Comparison of ENCODE assay signal across 30 cellular contexts in genomic region chr7:96127746-96128145, GRCh38.
"Had no signal": no experiment of that assay in that cellular context is flagged by ENCODE, and none has a peak within 500 bp of the region (broad histone marks: within the 10 kb centered on the region; RNA-seq: fewer than 3 reads in every experiment).

No MANE protein-coding gene starts in this region.

- H2AFZ ChIP-seq: hepatocyte had no signal

- H3K4me3 ChIP-seq: cardiac muscle cell, hepatocyte, lower lobe of right lung, ovary, prostate gland, right atrium auricular region, tibial artery had no signal

- H3K27me3 ChIP-seq: cardiac muscle cell, foreskin keratinocyte, hepatocyte, neutrophil, ovary, right atrium auricular region, tibial artery had no signal

- H3K9me3 ChIP-seq: lower lobe of right lung, neutrophil, ovary, prostate gland, right atrium auricular region, tibial artery had no signal

- H3K9me3 Mint-ChIP-seq: activated naive CD4-positive, alpha-beta T cell treated with anti-CD3 and anti-CD28 coated beads for 36 hours; activated naive CD8-positive, alpha-beta T cell treated with anti-CD3 and anti-CD28 coated beads, Interleukin-2, amount 10 ng/mL, durations not matched to agents 7 days and 5 days; activated T-cell treated with anti-CD3 and anti-CD28 coated beads, Interleukin-2, amount 50 U/mL, for 72 hours; immature natural killer cell; natural killer cell; stimulated activated naive CD8-positive, alpha-beta T cell treated with anti-CD3 and anti-CD28 coated beads, Interleukin-15, Interleukin-2, amounts not matched to agents 100 ng/mL and 50 ng/mL, for 24 hours had no signal

- H3K4me1 ChIP-seq: foreskin keratinocyte, lower lobe of right lung, prostate gland, right atrium auricular region, tibial artery had no signal

- H3K36me3 Mint-ChIP-seq: natural killer cell had no signal

- H3K27me3 Mint-ChIP-seq: activated naive CD8-positive, alpha-beta T cell treated with anti-CD3 and anti-CD28 coated beads, Interleukin-2, amount 10 ng/mL, durations not matched to agents 7 days and 5 days; stimulated activated naive CD8-positive, alpha-beta T cell treated with anti-CD3 and anti-CD28 coated beads, Interleukin-15, Interleukin-2, amounts not matched to agents 100 ng/mL and 50 ng/mL, for 24 hours; T-helper 17 cell had no signal

- H3K4me2 ChIP-seq: hepatocyte had no signal

- H3K79me2 ChIP-seq: hepatocyte had no signal

- H3K27ac Mint-ChIP-seq: activated naive CD4-positive, alpha-beta T cell treated with anti-CD3 and anti-CD28 coated beads for 36 hours; activated naive CD8-positive, alpha-beta T cell treated with anti-CD3 and anti-CD28 coated beads, Interleukin-2, amount 10 ng/mL, durations not matched to agents 7 days and 5 days; activated T-cell treated with anti-CD3 and anti-CD28 coated beads, Interleukin-2, amount 50 U/mL, for 72 hours; immature natural killer cell; natural killer cell; stimulated activated naive CD8-positive, alpha-beta T cell treated with anti-CD3 and anti-CD28 coated beads, Interleukin-15, Interleukin-2, amounts not matched to agents 100 ng/mL and 50 ng/mL, for 24 hours; T-helper 17 cell had no signal

- H3K4me3 Mint-ChIP-seq: activated naive CD4-positive, alpha-beta T cell treated with anti-CD3 and anti-CD28 coated beads for 36 hours; activated naive CD8-positive, alpha-beta T cell treated with anti-CD3 and anti-CD28 coated beads, Interleukin-2, amount 10 ng/mL, durations not matched to agents 7 days and 5 days; activated T-cell treated with anti-CD3 and anti-CD28 coated beads, Interleukin-2, amount 50 U/mL, for 72 hours; immature natural killer cell; natural killer cell; stimulated activated naive CD8-positive, alpha-beta T cell treated with anti-CD3 and anti-CD28 coated beads, Interleukin-15, Interleukin-2, amounts not matched to agents 100 ng/mL and 50 ng/mL, for 24 hours; T-helper 17 cell had no signal

- ATAC-seq: activated T-cell treated with anti-CD3 and anti-CD28 coated beads, Interleukin-2, amount 50 U/mL, for 72 hours; foreskin keratinocyte; left lobe of liver; lower lobe of right lung; natural killer cell; T-helper 17 cell had no signal

- H3K36me3 ChIP-seq: ovary, prostate gland had no signal

- DNase-seq: activated CD4-positive, alpha-beta T cell treated with anti-CD3 and anti-CD28 coated beads for 4 hours; activated CD4-positive, alpha-beta T cell treated with anti-CD3 and anti-CD28 coated beads, Interleukin-2, amount 50 U/mL, for 48 hours; activated CD4-positive, CD25-positive, alpha-beta regulatory T cell; activated CD8-positive, alpha-beta memory T cell treated with anti-CD3 and anti-CD28 coated beads, Interleukin-2, amount 50 U/mL, for 48 hours; activated effector memory CD4-positive, alpha-beta T cell treated with Interleukin-2 at 50 U/mL for 16 hours; activated naive CD4-positive, alpha-beta T cell treated with anti-CD3 and anti-CD28 coated beads for 36 hours; activated naive CD8-positive, alpha-beta T cell treated with anti-CD3 and anti-CD28 coated beads, Interleukin-2, amount 10 ng/mL, durations not matched to agents 7 days and 5 days; activated T-cell treated with anti-CD3 and anti-CD28 coated beads, Interleukin-2, amount 50 U/mL, for 72 hours; amniotic stem cell; effector CD4-positive, alpha-beta T cell; erythroblast; foreskin keratinocyte; glutamatergic neuron; immature natural killer cell; lower lobe of right lung; mesendoderm; natural killer cell; ovary; stimulated activated CD4-positive, alpha-beta T cell treated with anti-CD3 and anti-CD28 coated beads, Interleukin-12 subunit alpha, Interleukin-12 subunit beta, amount 100 ng/mL, for 4 hours; stimulated activated CD4-positive, alpha-beta T cell treated with anti-CD3 and anti-CD28 coated beads, Interleukin-4, amount 100 ng/mL, for 4 hours; substantia nigra; T-helper 17 cell; tibial artery had no signal

- H3K27ac ChIP-seq: cardiac muscle cell, foreskin keratinocyte, hepatocyte, lower lobe of right lung, neutrophil, ovary, prostate gland, right atrium auricular region, tibial artery had no signal

- H3K4me1 Mint-ChIP-seq: activated naive CD8-positive, alpha-beta T cell treated with anti-CD3 and anti-CD28 coated beads, Interleukin-2, amount 10 ng/mL, durations not matched to agents 7 days and 5 days; T-helper 17 cell had no signal
